In genomic region chr20:62215020-62215990, GRCh38 we compare ENCODE assay signal across 24 cellular contexts. TPM values are rescaled to one million over a fixed set of nuclear protein-coding genes. Genes with fewer than 3 reads are reported as not detected.
"Had no signal": no experiment of that assay in that cellular context is flagged by ENCODE, and none has a peak within 500 bp of the region (broad histone marks: within the 10 kb centered on the region; RNA-seq: fewer than 3 reads in every experiment).

No MANE protein-coding gene starts in this region.

- H3K4me1 Mint-ChIP-seq: activated naive CD4-positive, alpha-beta T cell treated with anti-CD3 and anti-CD28 coated beads, Interleukin-2, amount 10 ng/mL, durations not matched to agents 7 days and 5 days had no signal

- H3K36me3 Mint-ChIP-seq: activated naive CD4-positive, alpha-beta T cell treated with anti-CD3 and anti-CD28 coated beads, Interleukin-2, amount 10 ng/mL, durations not matched to agents 7 days and 5 days had no signal

- H3K9me3 Mint-ChIP-seq: activated naive CD4-positive, alpha-beta T cell treated with anti-CD3 and anti-CD28 coated beads, Interleukin-2, amount 10 ng/mL, durations not matched to agents 7 days and 5 days; activated T-cell treated with anti-CD3 and anti-CD28 coated beads, Interleukin-2, amount 50 U/mL, for 4 hours; nephron progenitor cell had no signal

- H3K36me3 ChIP-seq: breast epithelium, gastrocnemius medialis, heart left ventricle, left ventricle myocardium inferior, right atrium auricular region, tibial nerve, vagina had no signal

- H3K27ac ChIP-seq: breast epithelium, gastrocnemius medialis, heart left ventricle, left ventricle myocardium inferior, right atrium auricular region, skin epidermis, tibial nerve, vagina had no signal

- DNase-seq: activated CD4-positive, alpha-beta T cell treated with anti-CD3 and anti-CD28 coated beads, Interleukin-2, amount 50 U/mL, for 1 hour; activated CD4-positive, CD25-positive, alpha-beta regulatory T cell treated with anti-CD3 and anti-CD28 coated beads, Interleukin-2, amount 50 U/mL, for 72 hours; activated CD8-positive, alpha-beta memory T cell treated with anti-CD3 and anti-CD28 coated beads, Interleukin-2, amount 50 U/mL, for 4 hours; activated effector memory CD4-positive, alpha-beta T cell treated with Interleukin-2 at 50 U/mL for 16 hours; activated naive CD4-positive, alpha-beta T cell treated with anti-CD3 and anti-CD28 coated beads, Interleukin-2, amount 10 ng/mL, durations not matched to agents 7 days and 5 days; activated T-cell treated with anti-CD3 and anti-CD28 coated beads, Interleukin-2, amount 50 U/mL, for 4 hours; cerebellar nuclear complex; cortex of kidney; effector CD4-positive, alpha-beta T cell; gastrocnemius medialis; left ventricle myocardium inferior; nephron progenitor cell; occipital lobe; stimulated activated naive CD8-positive, alpha-beta T cell treated with anti-CD3 and anti-CD28 coated beads, Interleukin-15, Interleukin-2, amounts not matched to agents 100 U/mL and 50 U/mL, for 24 hours; substantia nigra; T1000 had no signal

- H3K27ac Mint-ChIP-seq: activated naive CD4-positive, alpha-beta T cell treated with anti-CD3 and anti-CD28 coated beads, Interleukin-2, amount 10 ng/mL, durations not matched to agents 7 days and 5 days; nephron progenitor cell had no signal

- H3K9me3 ChIP-seq: breast epithelium, gastrocnemius medialis, heart left ventricle, left ventricle myocardium inferior, right atrium auricular region, tibial nerve, vagina had no signal

- H3K4me3 Mint-ChIP-seq: activated naive CD4-positive, alpha-beta T cell treated with anti-CD3 and anti-CD28 coated beads, Interleukin-2, amount 10 ng/mL, durations not matched to agents 7 days and 5 days; activated T-cell treated with anti-CD3 and anti-CD28 coated beads, Interleukin-2, amount 50 U/mL, for 4 hours; nephron progenitor cell had no signal

- H3K4me3 ChIP-seq: breast epithelium, gastrocnemius medialis, heart left ventricle, left ventricle myocardium inferior, right atrium auricular region, skin epidermis, tibial nerve, vagina had no signal

RNA-seq across cellular contexts. Expression of gene HRH3, which starts 4.8 kb away (rescaled TPM):
- total RNA-seq: activated T-cell treated with anti-CD3 and anti-CD28 coated beads, Interleukin-2, amount 50 U/mL, for 4 hours; breast epithelium; gastrocnemius medialis; heart left ventricle; kidney epithelial cell; left ventricle myocardium inferior; posterior vena cava; right atrium auricular region; tibial nerve; vagina had no signal
